In the genomic region with DNA sequence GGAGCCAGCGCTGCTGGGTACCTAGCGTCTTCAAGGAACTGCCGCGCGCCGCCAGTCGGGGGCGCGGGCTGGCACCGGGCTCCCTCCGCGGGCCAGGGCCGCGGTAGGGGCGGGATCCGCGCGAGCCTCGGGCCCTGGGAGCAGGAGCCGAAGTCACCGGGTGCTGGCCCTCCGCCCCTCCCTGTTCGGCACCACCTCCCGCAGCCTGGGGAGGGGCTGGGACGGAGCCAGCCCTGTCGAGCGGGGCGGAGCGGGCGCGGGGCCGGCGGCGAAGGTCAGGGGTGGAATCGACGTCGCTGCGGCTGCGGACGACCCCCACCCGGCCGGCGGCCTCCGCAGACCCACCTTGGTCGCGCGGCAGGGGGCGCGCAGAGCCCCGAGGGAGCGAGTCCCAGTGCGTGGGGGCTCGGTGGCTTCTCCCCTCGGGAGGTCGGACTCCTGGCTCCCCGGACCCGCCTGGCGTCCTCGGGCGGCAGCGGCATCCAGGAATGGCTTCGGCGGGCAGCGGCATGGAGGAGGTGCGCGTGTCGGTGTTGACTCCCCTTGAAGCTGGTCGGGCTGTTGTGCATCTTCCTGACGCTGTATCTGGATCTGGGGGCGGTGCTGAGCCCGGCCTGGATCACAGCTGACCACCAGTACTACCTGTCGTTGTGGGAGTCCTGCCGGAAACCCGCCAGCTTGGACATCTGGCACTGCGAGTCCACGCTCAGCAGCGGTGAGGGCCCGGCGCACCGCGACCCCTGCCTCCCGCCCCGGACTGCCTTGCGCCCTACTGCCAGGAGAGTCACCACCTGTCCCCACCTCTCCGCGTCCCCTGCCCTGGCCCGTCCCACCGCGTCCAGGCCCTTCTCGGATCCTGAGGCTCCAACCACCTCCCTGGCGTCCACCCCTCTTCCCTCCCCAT, we compare ENCODE assay signal across 3 cellular contexts.
A peak's percentile ranks its signal among the peaks of the same experiment; 100 is the strongest.
TF ChIP-seq lines count a peak whose summit lies in the region.

No MANE protein-coding gene starts in this region.

TF ChIP-seq in liver, 16 proteins besides CTCF, POLR2A, EP300 and RAD21:
- TF ChIP-seq FOXA1 (IDR thresholded peaks at IDR 0.05) = no peak
- TF ChIP-seq REST (IDR thresholded peaks at IDR 0.05) = no peak
- TF ChIP-seq, protein P1, sequence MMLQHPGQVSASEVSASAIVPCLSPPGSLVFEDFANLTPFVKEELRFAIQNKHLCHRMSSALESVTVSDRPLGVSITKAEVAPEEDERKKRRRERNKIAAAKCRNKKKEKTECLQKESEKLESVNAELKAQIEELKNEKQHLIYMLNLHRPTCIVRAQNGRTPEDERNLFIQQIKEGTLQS (IDR thresholded peaks at IDR 0.05) = no peak
- TF ChIP-seq, protein P2, sequence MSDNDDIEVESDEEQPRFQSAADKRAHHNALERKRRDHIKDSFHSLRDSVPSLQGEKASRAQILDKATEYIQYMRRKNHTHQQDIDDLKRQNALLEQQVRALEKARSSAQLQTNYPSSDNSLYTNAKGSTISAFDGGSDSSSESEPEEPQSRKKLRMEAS (IDR thresholded peaks at IDR 0.05) = no peak

TF ChIP-seq in HepG2, 621 proteins besides CTCF, POLR2A, EP300 and RAD21 (continues in another document):
- no peak for TF ChIP-seq SNAPC4 (CRISPR knock-in tag; IDR thresholded peaks at IDR 0.05)
- TF ChIP-seq ZNF441 (CRISPR knock-in tag; IDR thresholded peaks at IDR 0.05; ENCODE audit: borderline replicate concordance) = no peak
- TF ChIP-seq, protein P3, sequence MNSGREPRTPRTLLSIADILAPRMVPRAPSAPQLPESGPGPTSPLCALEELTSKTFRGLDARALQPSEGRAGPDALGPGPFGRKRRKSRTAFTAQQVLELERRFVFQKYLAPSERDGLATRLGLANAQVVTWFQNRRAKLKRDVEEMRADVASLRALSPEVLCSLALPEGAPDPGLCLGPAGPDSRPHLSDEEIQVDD (CRISPR knock-in tag; IDR thresholded peaks at IDR 0.05; ENCODE audit: borderline replicate concordance) = no peak
- TF ChIP-seq, protein P4, sequence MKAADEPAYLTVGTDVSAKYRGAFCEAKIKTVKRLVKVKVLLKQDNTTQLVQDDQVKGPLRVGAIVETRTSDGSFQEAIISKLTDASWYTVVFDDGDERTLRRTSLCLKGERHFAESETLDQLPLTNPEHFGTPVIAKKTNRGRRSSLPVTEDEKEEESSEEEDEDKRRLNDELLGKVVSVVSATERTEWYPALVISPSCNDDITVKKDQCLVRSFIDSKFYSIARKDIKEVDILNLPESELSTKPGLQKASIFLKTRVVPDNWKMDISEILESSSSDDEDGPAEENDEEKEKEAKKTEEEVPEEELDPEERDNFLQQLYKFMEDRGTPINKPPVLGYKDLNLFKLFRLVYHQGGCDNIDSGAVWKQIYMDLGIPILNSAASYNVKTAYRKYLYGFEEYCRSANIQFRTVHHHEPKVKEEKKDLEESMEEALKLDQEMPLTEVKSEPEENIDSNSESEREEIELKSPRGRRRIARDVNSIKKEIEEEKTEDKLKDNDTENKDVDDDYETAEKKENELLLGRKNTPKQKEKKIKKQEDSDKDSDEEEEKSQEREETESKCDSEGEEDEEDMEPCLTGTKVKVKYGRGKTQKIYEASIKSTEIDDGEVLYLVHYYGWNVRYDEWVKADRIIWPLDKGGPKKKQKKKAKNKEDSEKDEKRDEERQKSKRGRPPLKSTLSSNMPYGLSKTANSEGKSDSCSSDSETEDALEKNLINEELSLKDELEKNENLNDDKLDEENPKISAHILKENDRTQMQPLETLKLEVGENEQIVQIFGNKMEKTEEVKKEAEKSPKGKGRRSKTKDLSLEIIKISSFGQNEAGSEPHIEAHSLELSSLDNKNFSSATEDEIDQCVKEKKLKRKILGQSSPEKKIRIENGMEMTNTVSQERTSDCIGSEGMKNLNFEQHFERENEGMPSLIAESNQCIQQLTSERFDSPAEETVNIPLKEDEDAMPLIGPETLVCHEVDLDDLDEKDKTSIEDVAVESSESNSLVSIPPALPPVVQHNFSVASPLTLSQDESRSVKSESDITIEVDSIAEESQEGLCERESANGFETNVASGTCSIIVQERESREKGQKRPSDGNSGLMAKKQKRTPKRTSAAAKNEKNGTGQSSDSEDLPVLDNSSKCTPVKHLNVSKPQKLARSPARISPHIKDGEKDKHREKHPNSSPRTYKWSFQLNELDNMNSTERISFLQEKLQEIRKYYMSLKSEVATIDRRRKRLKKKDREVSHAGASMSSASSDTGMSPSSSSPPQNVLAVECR (CRISPR knock-in tag; IDR thresholded peaks at IDR 0.05; ENCODE audit: borderline replicate concordance) = no peak
- TF ChIP-seq ZMYM2 (CRISPR knock-in tag; IDR thresholded peaks at IDR 0.05) = no peak
- no peak for TF ChIP-seq SALL2 (CRISPR knock-in tag; IDR thresholded peaks at IDR 0.05)

TF ChIP-seq in H1, 55 proteins besides CTCF, POLR2A, EP300 and RAD21:
- no peak for TF ChIP-seq CHD1 (IDR thresholded peaks at IDR 0.05; ENCODE audit: low read depth, low read length)
- TF ChIP-seq SRF (IDR thresholded peaks at IDR 0.05; ENCODE audit: low read depth, low read length) = no peak
- no peak for TF ChIP-seq PHF8 (conservative IDR thresholded peaks at IDR 0.05; ENCODE audit: low read depth, low read length)
- no peak for TF ChIP-seq ZNF274 (IDR thresholded peaks at IDR 0.05; ENCODE audit: borderline replicate concordance, extremely low read depth, low read length)
- TF ChIP-seq GABPA (IDR thresholded peaks at IDR 0.05; ENCODE audit: borderline replicate concordance, insufficient read depth, low read length) = no peak
- no peak for TF ChIP-seq POLR2AphosphoS5 (IDR thresholded peaks at IDR 0.05; ENCODE audit: low read depth, low read length)
- TF ChIP-seq MAFK (IDR thresholded peaks at IDR 0.05; ENCODE audit: low read depth, low read length) = no peak
- TF ChIP-seq, protein P5, sequence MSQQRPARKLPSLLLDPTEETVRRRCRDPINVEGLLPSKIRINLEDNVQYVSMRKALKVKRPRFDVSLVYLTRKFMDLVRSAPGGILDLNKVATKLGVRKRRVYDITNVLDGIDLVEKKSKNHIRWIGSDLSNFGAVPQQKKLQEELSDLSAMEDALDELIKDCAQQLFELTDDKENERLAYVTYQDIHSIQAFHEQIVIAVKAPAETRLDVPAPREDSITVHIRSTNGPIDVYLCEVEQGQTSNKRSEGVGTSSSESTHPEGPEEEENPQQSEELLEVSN (IDR thresholded peaks at IDR 0.05) = peak; percentile 66; the same call in 1 of the 2 replicates
- peak; percentile 41 for TF ChIP-seq ASH2L (IDR thresholded peaks at IDR 0.05; ENCODE audit: low read length)
- TF ChIP-seq RBBP5 (IDR thresholded peaks at IDR 0.05; ENCODE audit: borderline replicate concordance, low read depth, low read length) = peak; percentile 46; the same call in 1 of the 2 replicates
- TF ChIP-seq RFX5 (IDR thresholded peaks at IDR 0.05; ENCODE audit: borderline replicate concordance, low read depth, low read length) = no peak
- TF ChIP-seq NANOG (IDR thresholded peaks at IDR 0.05; ENCODE audit: insufficient read depth, low read depth, low read length, poor library complexity, severe bottlenecking) = no peak
- TF ChIP-seq SP4 (IDR thresholded peaks at IDR 0.05; ENCODE audit: low read length) = no peak
- no peak for TF ChIP-seq EZH2 (IDR thresholded peaks at IDR 0.05; ENCODE audit: low read depth, low read length, severe bottlenecking)
- TF ChIP-seq FOSL1 (IDR thresholded peaks at IDR 0.05; ENCODE audit: insufficient read depth, low read depth, low read length) = no peak
- peak; percentile 51 for TF ChIP-seq KDM4A (IDR thresholded peaks at IDR 0.05; ENCODE audit: low read depth, low read length, severe bottlenecking)
- no peak for TF ChIP-seq RNF2 (IDR thresholded peaks at IDR 0.05; ENCODE audit: borderline replicate concordance, low read depth, low read length, missing control alignments, poor library complexity, severe bottlenecking)
- no peak for TF ChIP-seq POU5F1 (IDR thresholded peaks at IDR 0.05; ENCODE audit: low read depth, low read length)
